In genomic region chr4:24748023-24748422, GRCh38 we compare ENCODE assay signal across 27 cellular contexts. TPM values are rescaled to one million over a fixed set of nuclear protein-coding genes. Genes with fewer than 3 reads are reported as not detected.
DNase-seq lines count a peak whose midpoint lies in the region; ATAC-seq, FAIRE-seq and TF ChIP-seq lines count a peak whose summit lies in the region.
"Had no signal": no experiment of that assay in that cellular context is flagged by ENCODE, and none has a peak within 500 bp of the region (broad histone marks: within the 10 kb centered on the region; RNA-seq: fewer than 3 reads in every experiment).

No MANE protein-coding gene starts in this region.

- no peak overlapping the region for H2BK20ac ChIP-seq in IMR-90 (ENCODE audit: low read depth, low read length)

- no TSS peak for BruUV-seq in IMR-90 (replicated peaks; lab: Mats Ljungman, UMichigan)
- BruUV-seq in K562 (replicated peaks; lab: Mats Ljungman, UMichigan): no TSS peak

- no peak overlapping the region for H3K56ac ChIP-seq in IMR-90 (ENCODE audit: extremely low read depth, insufficient read depth, low read length)

- no peak overlapping the region for H2BK120ac ChIP-seq in IMR-90 (ENCODE audit: low read depth, low read length)

- TF ChIP-seq CTCF in SK-N-SH (IDR thresholded peaks at IDR 0.05) (no peak), IMR-90 (conservative IDR thresholded peaks at IDR 0.05; ENCODE audit: low read depth, low read length) (no peak), K562 (IDR thresholded peaks at IDR 0.05 in 2 of 3, conservative IDR thresholded peaks at IDR 0.05 in 1 of 3; ENCODE audit: insufficient read depth in 2 of 3, low read depth in 1 of 3, low read length in 3 of 3) (no peak), osteocyte (IDR thresholded peaks at IDR 0.05) (no peak), right lobe of liver (IDR thresholded peaks at IDR 0.05) (no peak)

- no peaks in the 10 kb centered on the region for H4K20me1 ChIP-seq in SK-N-SH (ENCODE audit: insufficient read depth)
- no peaks in the 10 kb centered on the region for H4K20me1 ChIP-seq in IMR-90 (ENCODE audit: insufficient read depth, low read length)
- no peaks in the 10 kb centered on the region for H4K20me1 ChIP-seq in K562 (replicated peaks; ENCODE audit: control insufficient read depth, insufficient read depth, low read length)
- H4K20me1 ChIP-seq: BLaER1 treated with 17β-estradiol and CSF1 and Interleukin-3, amounts not matched to agents 10 nM and 100 nM had no signal

- H3K27me3 ChIP-seq in SK-N-SH (ENCODE audit: insufficient read depth) (no peaks in the 10 kb centered on the region), IMR-90 (ENCODE audit: control insufficient read depth, insufficient read depth, low read length) (no peaks in the 10 kb centered on the region), K562 (ENCODE audit: control insufficient read depth in 2 of 2, insufficient read depth in 2 of 2, low read length in 2 of 2) (peaks cover 0 to 5% of the 10 kb centered on the region in 2 experiments; a peak in 1 of 5 replicates), right lobe of liver (no peaks in the 10 kb centered on the region)
- H3K27me3 ChIP-seq: BE2C; BLaER1 treated with 17β-estradiol and CSF1 and Interleukin-3, amounts not matched to agents 10 nM and 100 nM had no signal

- H2BK5ac ChIP-seq in IMR-90 (ENCODE audit: low read depth, low read length, poor library complexity, severe bottlenecking): no peak overlapping the region

- H3K4me3 Mint-ChIP-seq in osteocyte (ENCODE audit: unreplicated experiment): no peak overlapping the region
- no peak overlapping the region for H3K4me3 Mint-ChIP-seq in activated T-cell treated with anti-CD3 and anti-CD28 coated beads, Interleukin-2, amount 50 U/mL, for 24 hours
- H3K4me3 Mint-ChIP-seq: CD14-positive monocyte; CD4-positive, alpha-beta T cell; CD8-positive, alpha-beta memory T cell had no signal

- TF ChIP-seq POLR2A in IMR-90 (IDR thresholded peaks at IDR 0.05; ENCODE audit: low read depth, low read length) (no peak), K562 (conservative IDR thresholded peaks at IDR 0.05) (no peak), right lobe of liver (IDR thresholded peaks at IDR 0.05) (no peak)

- dilution Hi-C loops in IMR-90 (cut with HindIII; ENCODE audit: low sequenced_read_pairs, unreplicated experiment): no loop called here

- intact Hi-C loops in IMR-90 (cut with micrococcal nuclease) (no loop called here), K562 (cut with micrococcal nuclease) (no loop called here), right lobe of liver (cut with DNase I) (no loop called here)

- TF ChIP-seq EP300 in SK-N-SH (IDR thresholded peaks at IDR 0.05; ENCODE audit: borderline replicate concordance in 1 of 2, low read depth in 1 of 2, low read length in 1 of 2) (no peak), K562 (IDR thresholded peaks at IDR 0.05; ENCODE audit: low read length) (no peak)

- WGBS in SK-N-SH (ENCODE audit: low lambda C conversion rate): 43% methylated on average over 4 of the region's 4 CpGs
- no CpG with 5 or more reads among the region's 4 CpGs for WGBS in IMR-90 (ENCODE audit: extremely low coverage in 2 of 2, insufficient read length in 1 of 2), 2 experiments
- 0% methylated on average over 4 of the region's 4 CpGs for WGBS in K562 (ENCODE audit: insufficient coverage, low coverage, missing lambda C conversion rate)
- WGBS in right lobe of liver (ENCODE audit: insufficient coverage, low coverage, low lambda C conversion rate, missing lambda C conversion rate): 79% methylated on average over 4 of the region's 4 CpGs

- DNase-seq in SK-N-SH: no peak
- no peak for DNase-seq in IMR-90
- no peak for DNase-seq in K562 (ENCODE audit: extremely low read depth in 1 of 4, low spot score in 3 of 4)
- peak; percentile 25 for DNase-seq in osteocyte (ENCODE audit: extremely low spot score, unreplicated experiment)
- DNase-seq in right lobe of liver: no peak
- DNase-seq in activated T-cell treated with anti-CD3 and anti-CD28 coated beads, Interleukin-2, amount 50 U/mL, for 24 hours: no peak
- no peak for DNase-seq in stimulated activated CD4-positive, alpha-beta T cell treated with anti-CD3 and anti-CD28 coated beads, Interleukin-15, amount 100 ng/mL, for 24 hours
- DNase-seq: 8988T; ACHN; AML-193; BE2C; CD4-positive, alpha-beta T cell; CD8-positive, alpha-beta memory T cell; DMS 273 treated with DMSO at 0.1 percent for 48 hours; DMS79 treated with DMSO at 0.1 percent for 48 hours; GF-D8; GOT3 had no signal

- H3K79me1 ChIP-seq in IMR-90 (ENCODE audit: low read depth in 1 of 2, low read length in 2 of 2): no peaks in the 10 kb centered on the region

- ATAC-seq in SK-N-SH treated with all-trans-retinoic acid at 6 μM for 48 hours (no peak), IMR-90 (ENCODE audit: low read depth) (no peak), K562 (no peak), right lobe of liver (no peak)
- ATAC-seq: A549 had no signal

- 0 out of 3 replicates have a peak overlapping the region, but pooled peaks have one; percentile 23 for H2BK15ac ChIP-seq in IMR-90 (ENCODE audit: low read depth, low read length)

- no peak overlapping the region for H3K4me3 ChIP-seq in SK-N-SH (ENCODE audit: low read depth in 2 of 2, low read length in 1 of 2)
- no peak overlapping the region for H3K4me3 ChIP-seq in IMR-90 (ENCODE audit: insufficient read depth, low read depth, low read length)
- no peak overlapping the region for H3K4me3 ChIP-seq in K562
- no peak overlapping the region for H3K4me3 ChIP-seq in right lobe of liver
- H3K4me3 ChIP-seq: A549; BLaER1 treated with 17β-estradiol and CSF1 and Interleukin-3, amounts not matched to agents 10 nM and 100 nM; HAP-1 had no signal

- in situ Hi-C loops in IMR-90 (cut with MboI; ENCODE audit: low sequenced_read_pairs) (no loop called here), K562 (cut with MboI) (no loop called here)

- H3K9me2 ChIP-seq in SK-N-SH: no peaks in the 10 kb centered on the region

- H3K27ac Mint-ChIP-seq in osteocyte (ENCODE audit: unreplicated experiment): no peak overlapping the region
- H3K27ac Mint-ChIP-seq in activated T-cell treated with anti-CD3 and anti-CD28 coated beads, Interleukin-2, amount 50 U/mL, for 24 hours: no peak overlapping the region
- H3K27ac Mint-ChIP-seq: CD4-positive, alpha-beta T cell; CD8-positive, alpha-beta memory T cell had no signal

- POLR2A ChIA-PET in SK-N-SH (lab: Yijun Ruan, JAX) (no interaction called here), IMR-90 (lab: Charles Lee; ENCODE audit: unreplicated experiment) (no interaction called here), K562 (lab: Yijun Ruan, JAX) (no interaction called here)

- CTCF ChIA-PET in SK-N-SH (lab: Yijun Ruan, JAX) (no interaction called here), IMR-90 (lab: Yijun Ruan, JAX) (no interaction called here), K562 (lab: Yijun Ruan, JAX; ENCODE audit: low intra/inter-chr PET ratio) (no interaction called here)

- no peak overlapping the region for H3K18ac ChIP-seq in IMR-90 (ENCODE audit: low read depth, low read length)

- H3F3A ChIP-seq in SK-N-SH (replicated peaks; ENCODE audit: insufficient read depth): peaks cover 25% of the 10 kb centered on the region

- no peak overlapping the region for H3K23ac ChIP-seq in IMR-90 (ENCODE audit: low read depth, low read length)

- H3K4me2 ChIP-seq in SK-N-SH (peak overlapping the region; percentile 66; the same call in 1 of the 2 replicates), IMR-90 (ENCODE audit: low read depth, low read length) (no peak overlapping the region), K562 (ENCODE audit: insufficient read depth, low read length) (no peak overlapping the region)
- H3K4me2 ChIP-seq: A549; BLaER1 treated with 17β-estradiol and CSF1 and Interleukin-3, amounts not matched to agents 10 nM and 100 nM had no signal

- TF ChIP-seq RAD21 in SK-N-SH (IDR thresholded peaks at IDR 0.05; ENCODE audit: low read length) (no peak), IMR-90 (IDR thresholded peaks at IDR 0.05; ENCODE audit: low read length) (no peak), K562 (CRISPR knock-in tag; conservative IDR thresholded peaks at IDR 0.05 in 1 of 2, IDR thresholded peaks at IDR 0.05 in 1 of 2) (no peak)

- H3K9ac ChIP-seq in SK-N-SH: no peak overlapping the region; the same call in 1 of the 2 replicates
- H3K9ac ChIP-seq in IMR-90 (ENCODE audit: low read depth, low read length): no peak overlapping the region
- no peak overlapping the region for H3K9ac ChIP-seq in K562 (ENCODE audit: insufficient read depth in 1 of 2, low read depth in 2 of 2, low read length in 2 of 2)
- H3K9ac ChIP-seq: BLaER1 treated with 17β-estradiol and CSF1 and Interleukin-3, amounts not matched to agents 10 nM and 100 nM had no signal

- peaks cover 2% of the 10 kb centered on the region for H3K4me1 Mint-ChIP-seq in osteocyte (ENCODE audit: unreplicated experiment)
- H3K4me1 Mint-ChIP-seq in activated T-cell treated with anti-CD3 and anti-CD28 coated beads, Interleukin-2, amount 50 U/mL, for 24 hours (ENCODE audit: low read depth): no peaks in the 10 kb centered on the region
- H3K4me1 Mint-ChIP-seq: CD14-positive monocyte; CD8-positive, alpha-beta memory T cell had no signal

- H3K4ac ChIP-seq in IMR-90 (ENCODE audit: low read depth, low read length): no peak overlapping the region

- no peak overlapping the region for H2AK5ac ChIP-seq in IMR-90 (ENCODE audit: low read depth, low read length)

- no peak overlapping the region for H4K5ac ChIP-seq in IMR-90 (ENCODE audit: low read depth, low read length)

- no peak overlapping the region; the same call in 1 of the 2 replicates for H3K14ac ChIP-seq in IMR-90 (replicated peaks; ENCODE audit: low read depth, low read length)

- FAIRE-seq in K562 (lab: Jason Lieb, UNC): no peak
- FAIRE-seq: A549, D721Med, GM12891, GM18507, H54 had no signal

- H3K79me2 ChIP-seq in SK-N-SH (ENCODE audit: insufficient read depth): no peaks in the 10 kb centered on the region
- no peaks in the 10 kb centered on the region for H3K79me2 ChIP-seq in K562 (ENCODE audit: control insufficient read depth, insufficient read depth, low read length)

- H2AFZ ChIP-seq in SK-N-SH (ENCODE audit: low read depth): no peak overlapping the region
- H2AFZ ChIP-seq in IMR-90 (replicated peaks; ENCODE audit: low read length, poor library complexity): no peak overlapping the region
- no peak overlapping the region for H2AFZ ChIP-seq in K562 (ENCODE audit: low read depth, low read length)

- no peak overlapping the region for H2AK9ac ChIP-seq in IMR-90 (replicated peaks; ENCODE audit: low read depth, low read length, poor library complexity)

- H3K27me3 Mint-ChIP-seq in osteocyte (ENCODE audit: unreplicated experiment): no peaks in the 10 kb centered on the region
- H3K27me3 Mint-ChIP-seq in activated T-cell treated with anti-CD3 and anti-CD28 coated beads, Interleukin-2, amount 50 U/mL, for 24 hours: no peaks in the 10 kb centered on the region

- no peak overlapping the region for H4K91ac ChIP-seq in IMR-90 (ENCODE audit: insufficient read depth, low read depth, low read length)

- H3K27ac ChIP-seq in SK-N-SH (ENCODE audit: low read depth in 2 of 2, low read length in 1 of 2): peak overlapping the region; percentile 55 to 93; a peak in 3 of 4 replicates
- H3K27ac ChIP-seq in IMR-90 (ENCODE audit: insufficient read depth, low read length): no peak overlapping the region
- no peak overlapping the region for H3K27ac ChIP-seq in K562 (ENCODE audit: extremely low read depth, low read depth, low read length)
- no peak overlapping the region for H3K27ac ChIP-seq in right lobe of liver
- H3K27ac ChIP-seq: A549; BLaER1 treated with 17β-estradiol and CSF1 and Interleukin-3, amounts not matched to agents 10 nM and 100 nM had no signal

- peaks cover 2% of the 10 kb centered on the region for H3K36me3 Mint-ChIP-seq in osteocyte (ENCODE audit: unreplicated experiment)
- H3K36me3 Mint-ChIP-seq in activated T-cell treated with anti-CD3 and anti-CD28 coated beads, Interleukin-2, amount 50 U/mL, for 24 hours (ENCODE audit: low read depth): no peaks in the 10 kb centered on the region
- H3K36me3 Mint-ChIP-seq: CD14-positive monocyte; CD8-positive, alpha-beta memory T cell had no signal

- H3K9me3 ChIP-seq in SK-N-SH (no peaks in the 10 kb centered on the region), IMR-90 (ENCODE audit: control insufficient read depth, insufficient read depth, low read length) (no peaks in the 10 kb centered on the region), K562 (replicated peaks; ENCODE audit: control insufficient read depth, insufficient read depth, low read depth, low read length) (no peaks in the 10 kb centered on the region), right lobe of liver (no peaks in the 10 kb centered on the region)
- H3K9me3 ChIP-seq: A549, BE2C, HAP-1 had no signal

- peaks cover 4% of the 10 kb centered on the region for H3K9me3 Mint-ChIP-seq in osteocyte (ENCODE audit: unreplicated experiment)
- no peaks in the 10 kb centered on the region for H3K9me3 Mint-ChIP-seq in activated T-cell treated with anti-CD3 and anti-CD28 coated beads, Interleukin-2, amount 50 U/mL, for 24 hours

- H3K4me1 ChIP-seq in SK-N-SH (ENCODE audit: control insufficient read depth in 1 of 2, insufficient read depth in 2 of 2, low read depth in 1 of 2, low read length in 1 of 2): peaks cover 0 to 6% of the 10 kb centered on the region in 2 experiments; a peak in 2 of 4 replicates
- H3K4me1 ChIP-seq in IMR-90 (ENCODE audit: control insufficient read depth, insufficient read depth, low read length): no peaks in the 10 kb centered on the region
- H3K4me1 ChIP-seq in K562 (replicated peaks in 1 of 2; ENCODE audit: control insufficient read depth in 2 of 2, insufficient read depth in 2 of 2, low read length in 2 of 2): peaks cover 0 to under 1% of the 10 kb centered on the region in 2 experiments; a peak in 2 of 5 replicates
- no peaks in the 10 kb centered on the region for H3K4me1 ChIP-seq in right lobe of liver
- H3K4me1 ChIP-seq: BE2C; BLaER1 treated with 17β-estradiol and CSF1 and Interleukin-3, amounts not matched to agents 10 nM and 100 nM; HAP-1 had no signal

- H3K9me1 ChIP-seq in IMR-90 (ENCODE audit: insufficient read depth, low read length) (no peaks in the 10 kb centered on the region), K562 (ENCODE audit: control insufficient read depth, insufficient read depth, low read length) (no peaks in the 10 kb centered on the region)

- no peak overlapping the region for H4K8ac ChIP-seq in IMR-90 (ENCODE audit: low read depth in 2 of 2, low read length in 2 of 2)

- H3K36me3 ChIP-seq in SK-N-SH (replicated peaks in 1 of 2; ENCODE audit: control insufficient read depth in 1 of 2, insufficient read depth in 2 of 2, low read length in 1 of 2) (no peaks in the 10 kb centered on the region), IMR-90 (ENCODE audit: control insufficient read depth, insufficient read depth, low read length) (no peaks in the 10 kb centered on the region), K562 (ENCODE audit: control insufficient read depth, insufficient read depth, low read length) (no peaks in the 10 kb centered on the region), right lobe of liver (no peaks in the 10 kb centered on the region)
- H3K36me3 ChIP-seq: BE2C; BLaER1 treated with 17β-estradiol and CSF1 and Interleukin-3, amounts not matched to agents 10 nM and 100 nM; HAP-1 had no signal

RNA-seq across cellular contexts. Expression of gene SOD3, which starts 47.4 kb away (rescaled TPM):
- 12.0 and 21.6 TPM in 2 replicates for polyA plus RNA-seq in SK-N-SH (2012; rRNA removed)
- 12.9 and 23.2 TPM in 2 replicates for polyA plus RNA-seq in SK-N-SH (2012; cell fraction: cytosol; rRNA removed)
- polyA plus RNA-seq in SK-N-SH (2012; cell fraction: nucleus; rRNA removed): 25.5 and 31.9 TPM in 2 replicates
- 0.28 and 0.36 TPM in 2 replicates for total RNA-seq in IMR-90 (2012; rRNA removed)
- polyA plus RNA-seq in IMR-90 (2012; rRNA removed): 5.8 and 7.3 TPM in 2 replicates
- 10.8 and 29.1 TPM in 2 replicates for polyA plus RNA-seq in IMR-90 (2012; cell fraction: cytosol; rRNA removed)
- 3.0 and 6.1 TPM in 2 replicates for polyA plus RNA-seq in IMR-90 (2012; cell fraction: nucleus; rRNA removed; ENCODE audit: low replicate concordance)
- total RNA-seq in K562 (2011; cell fraction: chromatin; rRNA removed; ENCODE audit: low replicate concordance): 0.25 TPM in 1 of 2 replicates, not detected in the other
- total RNA-seq in K562 (2011; cell fraction: nucleolus; rRNA removed): 0.33 and 1.3 TPM in 2 replicates
- total RNA-seq in K562 (2011; cell fraction: nucleoplasm; rRNA removed): 0.51 and 0.69 TPM in 2 replicates
- total RNA-seq in K562 (2014; rRNA removed): not detected in 2 replicates
- not detected in 2 replicates for total RNA-seq in K562 (2014; rRNA removed; fragmentation: Illumina TruSeq; extraction: Trizol)
- total RNA-seq in K562 (2015; rRNA removed; fragmentation: Illumina TruSeq; extraction: Trizol): not detected in 2 replicates
- 0.31 and 0.36 TPM in 2 replicates for total RNA-seq in K562 (2021)
- not detected in 2 replicates for polyA plus RNA-seq in K562 (2011; rRNA removed)
- 0.06 and 0.16 TPM in 2 replicates for polyA plus RNA-seq in K562 (2011; cell fraction: cytosol; rRNA removed)
- polyA plus RNA-seq in K562 (2011; cell fraction: nucleus; rRNA removed): 0.10 TPM in 1 of 2 replicates, not detected in the other
- polyA plus RNA-seq in K562 (2012): 0.60 and 1.3 TPM in 2 replicates
- polyA plus RNA-seq in K562 (2014; fragmentation: Illumina TruSeq; extraction: Trizol): 0.10 and 0.12 TPM in 2 replicates
- not detected for polyA plus RNA-seq in K562 (2014; fragmentation: Nextera tagmentation; extraction: Ambion mirVana)
- 0.23 and 0.24 TPM in 2 replicates for polyA plus RNA-seq in K562 (2014; rRNA removed)
- polyA minus RNA-seq in K562 (2011; rRNA and poly(A)+ RNA removed): not detected in 2 replicates
- polyA minus RNA-seq in K562 (2011; cell fraction: cytosol; rRNA and poly(A)+ RNA removed): not detected in 2 replicates
- polyA minus RNA-seq in K562 (2011; cell fraction: nucleus; rRNA and poly(A)+ RNA removed): not detected in 2 replicates
- 3.4 and 4.5 TPM in 2 replicates for total RNA-seq in osteocyte
- total RNA-seq in right lobe of liver: 1 to 10 TPM; 1.5 to 7.9 (median 3.6) TPM
- total RNA-seq: CD4-positive, alpha-beta T cell; CD8-positive, alpha-beta memory T cell; G401 had no signal
- polyA plus RNA-seq: A549; CD14-positive monocyte; CD8-positive, alpha-beta memory T cell had no signal

Comparison
In these comparisons a context has a peak if more than half of its experiments do, and no peak if none do; other contexts are left out.
1. H3K27ac ChIP-seq: peak in SK-N-SH (2 of 2); none in IMR-90 (single experiment), K562 (single experiment) and right lobe of liver (0 of 3).